1 cellular context compared by ENCODE assay signal in genomic region chr14:50002926-50003212, GRCh38.
TF ChIP-seq lines count a peak whose summit lies in the region.

No MANE protein-coding gene starts in this region.

TF ChIP-seq in HepG2, 621 proteins besides CTCF, POLR2A, EP300 and RAD21 (continued from another document):
- TF ChIP-seq STAT6 (CRISPR knock-in tag; IDR thresholded peaks at IDR 0.05; ENCODE audit: borderline replicate concordance) (no peak), HNF1B (CRISPR knock-in tag; IDR thresholded peaks at IDR 0.05) (0 out of 2 replicates have a peak, but pooled peaks have one; percentile 4), ZNF331 (CRISPR knock-in tag; IDR thresholded peaks at IDR 0.05) (0 out of 2 replicates have a peak, but pooled peaks have one; percentile 8), FOXA3 (CRISPR knock-in tag; IDR thresholded peaks at IDR 0.05) (no peak; the same call in 1 of the 2 replicates), NFE2 (CRISPR knock-in tag; IDR thresholded peaks at IDR 0.05) (no peak), MIXL1 (CRISPR knock-in tag; IDR thresholded peaks at IDR 0.05) (no peak), MED8 (CRISPR knock-in tag; IDR thresholded peaks at IDR 0.05; ENCODE audit: insufficient replicate concordance) (no peak), FOXA1 (IDR thresholded peaks at IDR 0.05) (no peak), FOXA1 (CRISPR knock-in tag; IDR thresholded peaks at IDR 0.05) (peak; percentile 96), ZNF138 (CRISPR knock-in tag; IDR thresholded peaks at IDR 0.05; ENCODE audit: low read depth) (0 out of 2 replicates have a peak, but pooled peaks have one; percentile 7)
TF ChIP-seq in HepG2: peak in this region for 12.
